ENCODE assay signal across 23 cellular contexts in genomic region chr2:239917128-239917956, GRCh38.
DNase-seq lines count a peak whose midpoint lies in the region; ATAC-seq and TF ChIP-seq lines count a peak whose summit lies in the region.
"Had no signal": no experiment of that assay in that cellular context is flagged by ENCODE, and none has a peak within 500 bp of the region (broad histone marks: within the 10 kb centered on the region; RNA-seq: fewer than 3 reads in every experiment).

No MANE protein-coding gene starts in this region.

- H3K4me3 ChIP-seq in PC-9 (no peak overlapping the region), esophagus (ENCODE audit: low read depth in 1 of 2, low read length in 2 of 2) (no peak overlapping the region)
- H3K4me3 ChIP-seq: dorsolateral prefrontal cortex, GM12878 had no signal

- peaks cover 5% of the 10 kb centered on the region; the same call in 1 of the 2 replicates for H3K9me3 ChIP-seq in PC-9 (ENCODE audit: insufficient read depth, low read depth)
- peaks cover 7 to 39% of the 10 kb centered on the region in 2 donors for H3K9me3 ChIP-seq in esophagus (ENCODE audit: control insufficient read depth in 2 of 2, insufficient read depth in 1 of 2, low read depth in 1 of 2, low read length in 1 of 2)

- CTCF ChIA-PET in activated CD4-positive, alpha-beta memory T cell treated with anti-CD3 and anti-CD28 coated beads, Interleukin-2, amount 10 ng/mL, durations not matched to agents 7 days and 5 days (lab: Charles Lee), result no interaction called here
- CTCF ChIA-PET in activated CD4-positive, alpha-beta memory T cell treated with anti-CD3 and anti-CD28 coated beads for 36 hours (lab: Charles Lee), result no interaction called here
- CTCF ChIA-PET in PC-9 (lab: Charles Lee), result no interaction called here

- POLR2A ChIA-PET in activated CD4-positive, alpha-beta memory T cell treated with anti-CD3 and anti-CD28 coated beads, Interleukin-2, amount 10 ng/mL, durations not matched to agents 7 days and 5 days (lab: Charles Lee), result interaction anchor here (0.6 kb wide), 1 partner anchor 360 kb away, joined by 3 read pairs; no protein-coding TSS in a partner anchor
- POLR2A ChIA-PET in activated CD4-positive, alpha-beta memory T cell treated with anti-CD3 and anti-CD28 coated beads for 36 hours (lab: Charles Lee), result no interaction called here
- POLR2A ChIA-PET in PC-9 (lab: Charles Lee; ENCODE audit: unreplicated experiment), result no interaction called here

- H3K36me3 ChIP-seq in PC-9 (ENCODE audit: low read depth) (no peaks in the 10 kb centered on the region), esophagus (ENCODE audit: control insufficient read depth in 2 of 2, insufficient read depth in 2 of 2, low read length in 1 of 2) (no peaks in the 10 kb centered on the region)

- H3K27me3 ChIP-seq in PC-9 (ENCODE audit: insufficient read depth, low read depth), result peaks cover 32% of the 10 kb centered on the region
- peaks cover 0 to 4% of the 10 kb centered on the region in 2 donors for H3K27me3 ChIP-seq in esophagus (ENCODE audit: control insufficient read depth in 1 of 2, insufficient read depth in 2 of 2, low read length in 2 of 2)
- H3K27me3 ChIP-seq: dorsolateral prefrontal cortex had no signal

- H3K27ac Mint-ChIP-seq in activated CD4-positive, alpha-beta memory T cell treated with anti-CD3 and anti-CD28 coated beads, Interleukin-2, amount 10 ng/mL, durations not matched to agents 7 days and 5 days, result no peak overlapping the region
- no peak overlapping the region for H3K27ac Mint-ChIP-seq in activated CD4-positive, alpha-beta memory T cell treated with anti-CD3 and anti-CD28 coated beads for 36 hours
- H3K27ac Mint-ChIP-seq: activated CD8-positive, alpha-beta T cell treated with anti-CD3 and anti-CD28 coated beads for 36 hours; CD8-positive, alpha-beta memory T cell; stimulated activated naive CD8-positive, alpha-beta T cell treated with anti-CD3 and anti-CD28 coated beads, Interleukin-15, amount 100 ng/mL, for 72 hours; WTC11 had no signal

- no peak overlapping the region for H3K4me3 Mint-ChIP-seq in activated CD4-positive, alpha-beta memory T cell treated with anti-CD3 and anti-CD28 coated beads, Interleukin-2, amount 10 ng/mL, durations not matched to agents 7 days and 5 days
- no peak overlapping the region for H3K4me3 Mint-ChIP-seq in activated CD4-positive, alpha-beta memory T cell treated with anti-CD3 and anti-CD28 coated beads for 36 hours
- H3K4me3 Mint-ChIP-seq: activated CD8-positive, alpha-beta T cell treated with anti-CD3 and anti-CD28 coated beads for 36 hours; CD8-positive, alpha-beta memory T cell; stimulated activated naive CD8-positive, alpha-beta T cell treated with anti-CD3 and anti-CD28 coated beads, Interleukin-15, amount 100 ng/mL, for 72 hours; WTC11 had no signal

- H2AFZ ChIP-seq in PC-9, result no peak overlapping the region

- H3K4me1 Mint-ChIP-seq in activated CD4-positive, alpha-beta memory T cell treated with anti-CD3 and anti-CD28 coated beads, Interleukin-2, amount 10 ng/mL, durations not matched to agents 7 days and 5 days, result peaks cover 27% of the 10 kb centered on the region
- no peaks in the 10 kb centered on the region for H3K4me1 Mint-ChIP-seq in activated CD4-positive, alpha-beta memory T cell treated with anti-CD3 and anti-CD28 coated beads for 36 hours (ENCODE audit: low read depth)
- H3K4me1 Mint-ChIP-seq: CD8-positive, alpha-beta memory T cell; stimulated activated naive CD8-positive, alpha-beta T cell treated with anti-CD3 and anti-CD28 coated beads, Interleukin-15, amount 100 ng/mL, for 72 hours; WTC11 had no signal

- no TSS peak for BruUV-seq in PC-9 (replicated peaks; lab: Mats Ljungman, UMichigan)

- H3K4me1 ChIP-seq in PC-9 (replicated peaks; ENCODE audit: insufficient read depth) (no peaks in the 10 kb centered on the region), esophagus (ENCODE audit: control insufficient read depth in 2 of 2, insufficient read depth in 2 of 2, low read length in 1 of 2) (peaks cover 0 to 4% of the 10 kb centered on the region in 2 donors)

- peaks cover 28% of the 10 kb centered on the region for H3K36me3 Mint-ChIP-seq in activated CD4-positive, alpha-beta memory T cell treated with anti-CD3 and anti-CD28 coated beads, Interleukin-2, amount 10 ng/mL, durations not matched to agents 7 days and 5 days (ENCODE audit: low read depth)
- peaks cover 8% of the 10 kb centered on the region for H3K36me3 Mint-ChIP-seq in activated CD4-positive, alpha-beta memory T cell treated with anti-CD3 and anti-CD28 coated beads for 36 hours

- no peak overlapping the region for H3K4me2 ChIP-seq in PC-9

- H3K27me3 Mint-ChIP-seq in activated CD4-positive, alpha-beta memory T cell treated with anti-CD3 and anti-CD28 coated beads, Interleukin-2, amount 10 ng/mL, durations not matched to agents 7 days and 5 days, result no peaks in the 10 kb centered on the region
- H3K27me3 Mint-ChIP-seq in activated CD4-positive, alpha-beta memory T cell treated with anti-CD3 and anti-CD28 coated beads for 36 hours, result no peaks in the 10 kb centered on the region
- H3K27me3 Mint-ChIP-seq: stimulated activated naive CD8-positive, alpha-beta T cell treated with anti-CD3 and anti-CD28 coated beads, Interleukin-15, amount 100 ng/mL, for 72 hours had no signal

- intact Hi-C loops in activated CD4-positive, alpha-beta memory T cell treated with anti-CD3 and anti-CD28 coated beads for 36 hours (cut with micrococcal nuclease), result no loop called here
- intact Hi-C loops in PC-9 (cut with micrococcal nuclease; ENCODE audit: unreplicated experiment), result no loop called here

- no peak for TF ChIP-seq CTCF in PC-9 (conservative IDR thresholded peaks at IDR 0.05)

- no peaks in the 10 kb centered on the region for H3K79me2 ChIP-seq in PC-9 (ENCODE audit: low read depth)

- ATAC-seq in HG03432 (IDR thresholded peaks at IDR 0.05; ENCODE audit: unreplicated experiment) (no peak), HG02678 (IDR thresholded peaks at IDR 0.05; ENCODE audit: unreplicated experiment) (no peak)
- ATAC-seq: activated CD8-positive, alpha-beta T cell treated with anti-CD3 and anti-CD28 coated beads for 36 hours; GM12878; stimulated activated naive CD8-positive, alpha-beta T cell treated with anti-CD3 and anti-CD28 coated beads, Interleukin-15, amount 100 ng/mL, for 72 hours; WTC11 had no signal

- H3F3A ChIP-seq in PC-9 (ENCODE audit: insufficient read depth, low read depth), result peaks cover 16% of the 10 kb centered on the region

- peaks cover 22% of the 10 kb centered on the region for H3K9me3 Mint-ChIP-seq in activated CD4-positive, alpha-beta memory T cell treated with anti-CD3 and anti-CD28 coated beads, Interleukin-2, amount 10 ng/mL, durations not matched to agents 7 days and 5 days
- peaks cover 16% of the 10 kb centered on the region for H3K9me3 Mint-ChIP-seq in activated CD4-positive, alpha-beta memory T cell treated with anti-CD3 and anti-CD28 coated beads for 36 hours
- H3K9me3 Mint-ChIP-seq: stimulated activated naive CD8-positive, alpha-beta T cell treated with anti-CD3 and anti-CD28 coated beads, Interleukin-15, amount 100 ng/mL, for 72 hours had no signal

- no peaks in the 10 kb centered on the region for H4K20me1 ChIP-seq in PC-9 (ENCODE audit: insufficient read depth)

- DNase-seq in activated CD4-positive, alpha-beta memory T cell treated with anti-CD3 and anti-CD28 coated beads, Interleukin-2, amount 10 ng/mL, durations not matched to agents 7 days and 5 days, result peak; percentile 12
- DNase-seq in activated CD4-positive, alpha-beta memory T cell treated with anti-CD3 and anti-CD28 coated beads for 36 hours, result no peak
- DNase-seq in PC-9, result peak in 1 of 2 experiments; percentile 45
- DNase-seq in stimulated activated CD8-positive, alpha-beta memory T cell treated with anti-CD3 and anti-CD28 coated beads, Interleukin-4, amount 100 ng/mL, for 48 hours, result peak; percentile 1
- DNase-seq in stimulated activated CD4-positive, alpha-beta T cell treated with anti-CD3 and anti-CD28 coated beads, Interleukin-2, amount 100 ng/mL, for 24 hours, result no peak
- DNase-seq: 8988T; activated CD8-positive, alpha-beta T cell treated with anti-CD3 and anti-CD28 coated beads for 36 hours; activated naive CD4-positive, alpha-beta T cell; AML-193; amniotic stem cell; CD8-positive, alpha-beta memory T cell; NCI-H1417; NCI-H524; stimulated activated CD4-positive, alpha-beta T cell treated with anti-CD3 and anti-CD28 coated beads, Interleukin-4, amount 100 ng/mL, for 24 hours; stimulated activated naive CD8-positive, alpha-beta T cell treated with anti-CD3 and anti-CD28 coated beads, Interleukin-15, amount 100 ng/mL, for 72 hours; T1000; trophoblast cell had no signal

- H3K9me2 ChIP-seq in PC-9 (ENCODE audit: insufficient read depth), result no peaks in the 10 kb centered on the region

- 68 to 89% methylated on average over 3 of the region's 3 CpGs for WGBS in esophagus, 2 donors

- H3K27ac ChIP-seq in PC-9, result 0 out of 2 replicates have a peak overlapping the region, but pooled peaks have one; percentile 4
- peak overlapping the region; percentile 66 to 70 for H3K27ac ChIP-seq in esophagus (ENCODE audit: low read depth in 2 of 2, low read length in 1 of 2)
- H3K27ac ChIP-seq: dorsolateral prefrontal cortex had no signal

Comparison
In these comparisons a context has a peak if more than half of its experiments do, and no peak if none do; other contexts are left out.
1. DNase-seq: peak in activated CD4-positive, alpha-beta memory T cell treated with anti-CD3 and anti-CD28 coated beads, Interleukin-2, amount 10 ng/mL, durations not matched to agents 7 days and 5 days (single experiment) and stimulated activated CD8-positive, alpha-beta memory T cell treated with anti-CD3 and anti-CD28 coated beads, Interleukin-4, amount 100 ng/mL, for 48 hours (single experiment); none in activated CD4-positive, alpha-beta memory T cell treated with anti-CD3 and anti-CD28 coated beads for 36 hours (single experiment) and stimulated activated CD4-positive, alpha-beta T cell treated with anti-CD3 and anti-CD28 coated beads, Interleukin-2, amount 100 ng/mL, for 24 hours (0 of 2).